Comparison of ENCODE assay signal across 15 cellular contexts in genomic region chr6:118218156-118218555, GRCh38.
DNase-seq lines count a peak whose midpoint lies in the region; ATAC-seq and TF ChIP-seq lines count a peak whose summit lies in the region.
"Had no signal": no experiment of that assay in that cellular context is flagged by ENCODE, and none has a peak within 500 bp of the region (broad histone marks: within the 10 kb centered on the region; RNA-seq: fewer than 3 reads in every experiment).

No MANE protein-coding gene starts in this region.

- POLR2A ChIA-PET in HEK293T (lab: Yijun Ruan, JAX): no interaction called here

- intact Hi-C loops in left ventricle myocardium inferior (cut with micrococcal nuclease): no loop called here
- intact Hi-C loops in heart left ventricle (cut with DNase I): no loop called here

- H3K27ac ChIP-seq in cardiac muscle cell: peak overlapping the region; percentile 71
- no peak overlapping the region for H3K27ac ChIP-seq in left ventricle myocardium inferior (replicated peaks)
- peak overlapping the region in 4 of 12 donors; percentile 3 to 58 (median 30) for H3K27ac ChIP-seq in heart left ventricle
- H3K27ac ChIP-seq: BLaER1 treated with 17β-estradiol and CSF1 and Interleukin-3, amounts not matched to agents 10 nM and 100 nM; GM23248 had no signal

- H3K4me3 ChIP-seq in cardiac muscle cell (no peak overlapping the region), left ventricle myocardium inferior (no peak overlapping the region), heart left ventricle (no peak overlapping the region)
- H3K4me3 ChIP-seq: BLaER1 treated with 17β-estradiol and CSF1 and Interleukin-3, amounts not matched to agents 10 nM and 100 nM; GM23248; HAP-1 had no signal

- H3K4me1 ChIP-seq in cardiac muscle cell (ENCODE audit: low read depth) (peaks cover 14% of the 10 kb centered on the region), left ventricle myocardium inferior (peaks cover 21% of the 10 kb centered on the region), heart left ventricle (peaks cover 0 to 10% (median 0%) of the 10 kb centered on the region in 12 donors)
- H3K4me1 ChIP-seq: BLaER1 treated with 17β-estradiol and CSF1 and Interleukin-3, amounts not matched to agents 10 nM and 100 nM had no signal

- peak; percentile 89 to 97 (median 92) for ATAC-seq in heart left ventricle
- no peak for ATAC-seq in GM21529 (IDR thresholded peaks at IDR 0.05; ENCODE audit: unreplicated experiment)
- ATAC-seq: CD8-positive, alpha-beta T cell; HepG2 had no signal

- TF ChIP-seq CTCF in cardiac muscle cell (IDR thresholded peaks at IDR 0.05; ENCODE audit: low read depth, low read length) (no peak), left ventricle myocardium inferior (IDR thresholded peaks at IDR 0.05; ENCODE audit: borderline replicate concordance) (no peak), heart left ventricle (IDR thresholded peaks at IDR 0.05) (no peak)

- CTCF ChIA-PET in HEK293T (lab: Yijun Ruan, JAX): interaction anchor here (0.6 kb wide), 1 partner anchor 117 kb away, joined by 3 read pairs; no protein-coding TSS in a partner anchor

- DNase-seq in cardiac muscle cell (ENCODE audit: low read depth in 1 of 2, low spot score in 1 of 2): peak in 1 of 2 donors; percentile 70
- DNase-seq in left ventricle myocardium inferior: no peak
- DNase-seq in heart left ventricle: peak in 3 of 5 donors; percentile 20 to 34 (median 24)
- peak; percentile 18 for DNase-seq in myocyte (ENCODE audit: low read depth)
- DNase-seq in NAMALWA (ENCODE audit: low spot score): no peak
- DNase-seq in HEK293T (ENCODE audit: extremely low spot score): no peak
- DNase-seq: Calu3; CD8-positive, alpha-beta T cell; DMS79 treated with DMSO at 0.1 percent for 48 hours; GF-D8; GM23248 had no signal

- no peak for TF ChIP-seq POLR2A in heart left ventricle (IDR thresholded peaks at IDR 0.05)

- no peaks in the 10 kb centered on the region for H3K9me3 ChIP-seq in cardiac muscle cell (ENCODE audit: low read depth)
- H3K9me3 ChIP-seq in left ventricle myocardium inferior (replicated peaks): no peaks in the 10 kb centered on the region
- no peaks in the 10 kb centered on the region for H3K9me3 ChIP-seq in heart left ventricle
- H3K9me3 ChIP-seq: BLaER1 treated with 17β-estradiol and CSF1 and Interleukin-3, amounts not matched to agents 10 nM and 100 nM; HAP-1 had no signal

- no peaks in the 10 kb centered on the region for H3K36me3 ChIP-seq in cardiac muscle cell
- no peaks in the 10 kb centered on the region for H3K36me3 ChIP-seq in left ventricle myocardium inferior
- no peaks in the 10 kb centered on the region for H3K36me3 ChIP-seq in heart left ventricle
- H3K36me3 ChIP-seq: BLaER1 treated with 17β-estradiol and CSF1 and Interleukin-3, amounts not matched to agents 10 nM and 100 nM; HAP-1 had no signal

- H3K27me3 ChIP-seq in cardiac muscle cell (no peaks in the 10 kb centered on the region), left ventricle myocardium inferior (ENCODE audit: low read depth) (no peaks in the 10 kb centered on the region), heart left ventricle (no peaks in the 10 kb centered on the region)
- H3K27me3 ChIP-seq: BLaER1 treated with 17β-estradiol and CSF1 and Interleukin-3, amounts not matched to agents 10 nM and 100 nM had no signal

- 32 to 47% (median 41%) methylated on average over 2 of the region's 2 CpGs for WGBS in heart left ventricle, 4 donors

TF ChIP-seq in HEK293T, 16 proteins besides CTCF, POLR2A, EP300 and RAD21:
- TF ChIP-seq HDGF (IDR thresholded peaks at IDR 0.05; ENCODE audit: borderline replicate concordance): no peak
- TF ChIP-seq PKNOX1 (IDR thresholded peaks at IDR 0.05): no peak
- TF ChIP-seq TARDBP (IDR thresholded peaks at IDR 0.05): no peak
- no peak for TF ChIP-seq NFRKB (IDR thresholded peaks at IDR 0.05)
- TF ChIP-seq ZNF384 (IDR thresholded peaks at IDR 0.05): no peak
- TF ChIP-seq FOXK2 (IDR thresholded peaks at IDR 0.05): no peak
- no peak for TF ChIP-seq LEF1 (IDR thresholded peaks at IDR 0.05; ENCODE audit: borderline replicate concordance)

Comparison
In these comparisons a context has a peak if more than half of its experiments do, and no peak if none do; other contexts are left out.
1. DNase-seq: peak in heart left ventricle (3 of 5) and myocyte (single experiment); none in left ventricle myocardium inferior (single experiment), NAMALWA (single experiment) and HEK293T (single experiment).